Comparison of ENCODE assay signal across 1 cellular context in genomic region chr9:14277202-14277601, GRCh38.
TF ChIP-seq lines count a peak whose summit lies in the region.

No MANE protein-coding gene starts in this region.

TF ChIP-seq in GM23338, 12 proteins besides CTCF, POLR2A, EP300 and RAD21 (continued from another document):
- TF ChIP-seq ZNF462 (CRISPR knock-in tag; IDR thresholded peaks at IDR 0.05) (no peak), REST (IDR thresholded peaks at IDR 0.05; ENCODE audit: unreplicated experiment) (no peak)
